Comparison of ENCODE assay signal across 22 cellular contexts in genomic region chr11:111549196-111549868, GRCh38. TPM values are rescaled to one million over a fixed set of nuclear protein-coding genes. Genes with fewer than 3 reads are reported as not detected.
"Had no signal": no experiment of that assay in that cellular context is flagged by ENCODE, and none has a peak within 500 bp of the region (broad histone marks: within the 10 kb centered on the region; RNA-seq: fewer than 3 reads in every experiment).

No MANE protein-coding gene starts in this region.

- H3K36me3 ChIP-seq: breast epithelium, transverse colon had no signal

- H3K9me3 ChIP-seq: breast epithelium, transverse colon had no signal

- H3K27me3 ChIP-seq: breast epithelium, transverse colon had no signal

- H3K27ac ChIP-seq: breast epithelium, parathyroid adenoma, skin epidermis, transverse colon had no signal

- H3K4me3 ChIP-seq: breast epithelium, skin epidermis, transverse colon had no signal

- H2AFZ ChIP-seq: parathyroid adenoma had no signal

- H3K4me1 ChIP-seq: breast epithelium, parathyroid adenoma, transverse colon had no signal

- H3K79me2 ChIP-seq: parathyroid adenoma had no signal

- ATAC-seq: activated CD4-positive, CD25-positive, alpha-beta regulatory T cell treated with anti-CD3 and anti-CD28 coated beads, Interleukin-2, amount 50 U/mL, for 24 hours; left colon; naive thymus-derived CD4-positive, alpha-beta T cell; T-helper 17 cell had no signal

- DNase-seq: activated naive CD4-positive, alpha-beta T cell; activated naive CD8-positive, alpha-beta T cell treated with anti-CD3 and anti-CD28 coated beads, Interleukin-2, amount 10 ng/mL, durations not matched to agents 7 days and 5 days; anterior cingulate cortex; left colon; naive thymus-derived CD4-positive, alpha-beta T cell; stimulated activated CD4-positive, alpha-beta T cell treated with anti-CD3 and anti-CD28 coated beads, Interleukin-15, amount 100 ng/mL, for 24 hours; stimulated activated CD4-positive, alpha-beta T cell treated with anti-CD3 and anti-CD28 coated beads, Interleukin-4, amount 100 ng/mL, for 1 hour; stimulated activated naive B cell treated with anti-CD40 and anti-IgM and Interleukin-4, amounts not matched to agents 10 μg/mL and 1 μg/mL and 100 μg/mL, for 72 hours; substantia nigra; T-helper 17 cell; transverse colon had no signal

RNA-seq across cellular contexts. Expression of gene HOATZ, which starts 34.8 kb away (rescaled TPM):
- total RNA-seq: activated CD8-positive, alpha-beta memory T cell treated with anti-CD3 and anti-CD28 coated beads for 36 hours; activated naive CD8-positive, alpha-beta T cell treated with anti-CD3 and anti-CD28 coated beads, Interleukin-2, amount 10 ng/mL, durations not matched to agents 7 days and 5 days; activated T-helper 1 cell treated with anti-CD3 and anti-CD28 coated beads, Interleukin-12 subunit alpha, Interleukin-12 subunit beta, Interleukin-2, Interleukin-4 antibody, amounts not matched to agents 30 ng/mL and 10 ng/mL and 1 ng/mL, durations not matched to agents 14 hours and 24 hours and 36 hours; breast epithelium; chondrocyte; dermis microvascular lymphatic vessel endothelial cell; epithelial cell of proximal tubule; left colon; lung microvascular endothelial cell; naive thymus-derived CD4-positive, alpha-beta T cell; renal cortical epithelial cell; T-helper 17 cell; transverse colon had no signal
- polyA plus RNA-seq: naive thymus-derived CD4-positive, alpha-beta T cell had no signal

RNA-seq across cellular contexts. Expression of gene BTG4, which starts 37.1 kb away (rescaled TPM):
- total RNA-seq: activated CD8-positive, alpha-beta memory T cell treated with anti-CD3 and anti-CD28 coated beads for 36 hours; activated T-helper 1 cell treated with anti-CD3 and anti-CD28 coated beads, Interleukin-12 subunit alpha, Interleukin-12 subunit beta, Interleukin-2, Interleukin-4 antibody, amounts not matched to agents 30 ng/mL and 10 ng/mL and 1 ng/mL, durations not matched to agents 14 hours and 24 hours and 36 hours; breast epithelium; chondrocyte; dermis microvascular lymphatic vessel endothelial cell; epithelial cell of proximal tubule; left colon; lung microvascular endothelial cell; naive thymus-derived CD4-positive, alpha-beta T cell; renal cortical epithelial cell; T-helper 17 cell; transverse colon had no signal
- polyA plus RNA-seq: naive thymus-derived CD4-positive, alpha-beta T cell had no signal
